ENCODE assay signal across 28 cellular contexts in genomic region chr18:22728481-22729105, GRCh38.
"Had no signal": no experiment of that assay in that cellular context is flagged by ENCODE, and none has a peak within 500 bp of the region (broad histone marks: within the 10 kb centered on the region; RNA-seq: fewer than 3 reads in every experiment).

No MANE protein-coding gene starts in this region.

- H3K27ac ChIP-seq: brain microvascular endothelial cell, KMS-11, SK-N-MC had no signal

- H3K36me3 ChIP-seq: brain microvascular endothelial cell had no signal

- H3K4me2 ChIP-seq: KMS-11 had no signal

- H3K27me3 ChIP-seq: brain microvascular endothelial cell had no signal

- DNase-seq: activated CD4-positive, alpha-beta memory T cell treated with anti-CD3 and anti-CD28 coated beads for 36 hours; activated CD4-positive, alpha-beta T cell treated with anti-CD3 and anti-CD28 coated beads for 48 hours; activated CD4-positive, CD25-positive, alpha-beta regulatory T cell treated with anti-CD3 and anti-CD28 coated beads, Interleukin-2, amount 50 U/mL, for 72 hours; activated CD8-positive, alpha-beta memory T cell treated with anti-CD3 and anti-CD28 coated beads for 24 hours; activated effector memory CD4-positive, alpha-beta T cell treated with anti-CD3 and anti-CD28 coated beads, Interleukin-2, amount 50 U/mL, for 16 hours; activated naive CD4-positive, alpha-beta T cell treated with Interleukin-2 at 50 U/mL for 16 hours; activated naive CD8-positive, alpha-beta T cell treated with anti-CD3 and anti-CD28 coated beads, Interleukin-2, amount 50 U/mL, for 24 hours; activated T-cell treated with anti-CD3 and anti-CD28 coated beads, Interleukin-2, amount 50 U/mL, for 4 hours; amygdala; brain microvascular endothelial cell; NCI-H1092; NCI-H1417; NCI-H1930; NCI-H2107; NCI-H2171 treated with DMSO at 0.1 percent for 48 hours; NCI-H226; NCI-H510A; NCI-H69; NK-92 treated with Interleukin-12 subunit alpha and Interleukin-12 subunit beta, amount 100 ng/mL, for 24 hours; OCI-M1; RPMI8226; T-helper 1 cell had no signal

- H3K4me3 ChIP-seq: SK-N-MC had no signal

- ATAC-seq: activated naive CD4-positive, alpha-beta T cell treated with anti-CD3 and anti-CD28 coated beads, Interleukin-2, amount 50 U/mL, for 72 hours; activated naive CD8-positive, alpha-beta T cell treated with anti-CD3 and anti-CD28 coated beads, Interleukin-2, amount 50 U/mL, for 24 hours; activated T-cell treated with anti-CD3 and anti-CD28 coated beads, Interleukin-2, amount 50 U/mL, for 4 hours; Panc1; Right ventricle myocardium inferior; WTC11 had no signal

- H3K9ac ChIP-seq: KMS-11 had no signal
